In the genomic region with DNA sequence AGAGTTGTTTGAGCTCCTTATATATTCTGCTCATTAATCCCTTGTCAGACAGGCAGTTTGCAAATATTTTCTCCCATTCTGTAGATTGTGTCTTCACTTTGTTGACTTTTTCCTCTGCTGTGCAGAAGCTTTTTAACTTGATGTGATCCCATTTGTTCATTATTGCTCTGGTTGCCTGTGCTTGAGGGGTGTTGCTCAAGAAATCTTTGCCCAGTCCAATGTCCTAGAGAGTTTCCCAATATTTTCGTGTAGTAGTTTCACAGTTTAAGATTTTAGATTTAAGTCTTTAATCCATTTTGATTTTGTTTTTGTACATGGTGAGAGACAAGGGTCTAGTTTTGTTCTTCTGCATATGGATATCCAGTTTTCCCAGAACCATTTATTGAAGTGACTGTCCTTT, we compare ENCODE assay signal across 1 cellular context.
TF ChIP-seq lines count a peak whose summit lies in the region.

No MANE protein-coding gene starts in this region.

TF ChIP-seq in HepG2, 621 proteins besides CTCF, POLR2A, EP300 and RAD21 (continued from another document):
- TF ChIP-seq, protein P1, sequence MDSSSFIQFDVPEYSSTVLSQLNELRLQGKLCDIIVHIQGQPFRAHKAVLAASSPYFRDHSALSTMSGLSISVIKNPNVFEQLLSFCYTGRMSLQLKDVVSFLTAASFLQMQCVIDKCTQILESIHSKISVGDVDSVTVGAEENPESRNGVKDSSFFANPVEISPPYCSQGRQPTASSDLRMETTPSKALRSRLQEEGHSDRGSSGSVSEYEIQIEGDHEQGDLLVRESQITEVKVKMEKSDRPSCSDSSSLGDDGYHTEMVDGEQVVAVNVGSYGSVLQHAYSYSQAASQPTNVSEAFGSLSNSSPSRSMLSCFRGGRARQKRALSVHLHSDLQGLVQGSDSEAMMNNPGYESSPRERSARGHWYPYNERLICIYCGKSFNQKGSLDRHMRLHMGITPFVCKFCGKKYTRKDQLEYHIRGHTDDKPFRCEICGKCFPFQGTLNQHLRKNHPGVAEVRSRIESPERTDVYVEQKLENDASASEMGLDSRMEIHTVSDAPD (CRISPR knock-in tag; IDR thresholded peaks at IDR 0.05): no peak
- no peak for TF ChIP-seq ZNF501 (CRISPR knock-in tag; IDR thresholded peaks at IDR 0.05)
- no peak for TF ChIP-seq GLI4 (CRISPR knock-in tag; IDR thresholded peaks at IDR 0.05; ENCODE audit: borderline replicate concordance)
- TF ChIP-seq, protein P2, sequence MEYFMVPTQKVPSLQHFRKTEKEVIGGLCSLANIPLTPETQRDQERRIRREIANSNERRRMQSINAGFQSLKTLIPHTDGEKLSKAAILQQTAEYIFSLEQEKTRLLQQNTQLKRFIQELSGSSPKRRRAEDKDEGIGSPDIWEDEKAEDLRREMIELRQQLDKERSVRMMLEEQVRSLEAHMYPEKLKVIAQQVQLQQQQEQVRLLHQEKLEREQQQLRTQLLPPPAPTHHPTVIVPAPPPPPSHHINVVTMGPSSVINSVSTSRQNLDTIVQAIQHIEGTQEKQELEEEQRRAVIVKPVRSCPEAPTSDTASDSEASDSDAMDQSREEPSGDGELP (IDR thresholded peaks at IDR 0.05; ENCODE audit: borderline replicate concordance, low read depth): no peak
- no peak for TF ChIP-seq ZNF30 (CRISPR knock-in tag; IDR thresholded peaks at IDR 0.05)
- TF ChIP-seq ATM (IDR thresholded peaks at IDR 0.05; ENCODE audit: borderline replicate concordance): no peak
- TF ChIP-seq, protein P3, sequence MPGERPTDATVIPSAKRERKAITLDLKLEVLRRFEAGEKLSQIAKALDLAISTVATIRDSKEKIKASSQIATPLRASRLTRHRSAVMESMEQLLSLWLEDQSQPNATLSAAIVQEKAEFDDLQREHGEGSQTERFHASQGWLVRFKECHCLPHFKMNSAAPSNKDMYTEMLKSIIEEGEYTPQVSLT (CRISPR knock-in tag; IDR thresholded peaks at IDR 0.05; ENCODE audit: borderline replicate concordance, low read depth): no peak
- TF ChIP-seq SP2 (CRISPR knock-in tag; IDR thresholded peaks at IDR 0.05): no peak
- TF ChIP-seq HDAC2 (CRISPR knock-in tag; IDR thresholded peaks at IDR 0.05): no peak
- TF ChIP-seq TAF1 (CRISPR knock-in tag; IDR thresholded peaks at IDR 0.05): no peak
- no peak for TF ChIP-seq ZKSCAN5 (CRISPR knock-in tag; IDR thresholded peaks at IDR 0.05)
- no peak for TF ChIP-seq ZNF20 (CRISPR knock-in tag; IDR thresholded peaks at IDR 0.05)
- TF ChIP-seq, protein P4, sequence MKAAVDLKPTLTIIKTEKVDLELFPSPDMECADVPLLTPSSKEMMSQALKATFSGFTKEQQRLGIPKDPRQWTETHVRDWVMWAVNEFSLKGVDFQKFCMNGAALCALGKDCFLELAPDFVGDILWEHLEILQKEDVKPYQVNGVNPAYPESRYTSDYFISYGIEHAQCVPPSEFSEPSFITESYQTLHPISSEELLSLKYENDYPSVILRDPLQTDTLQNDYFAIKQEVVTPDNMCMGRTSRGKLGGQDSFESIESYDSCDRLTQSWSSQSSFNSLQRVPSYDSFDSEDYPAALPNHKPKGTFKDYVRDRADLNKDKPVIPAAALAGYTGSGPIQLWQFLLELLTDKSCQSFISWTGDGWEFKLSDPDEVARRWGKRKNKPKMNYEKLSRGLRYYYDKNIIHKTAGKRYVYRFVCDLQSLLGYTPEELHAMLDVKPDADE (CRISPR knock-in tag; IDR thresholded peaks at IDR 0.05): no peak
- TF ChIP-seq, protein P5, sequence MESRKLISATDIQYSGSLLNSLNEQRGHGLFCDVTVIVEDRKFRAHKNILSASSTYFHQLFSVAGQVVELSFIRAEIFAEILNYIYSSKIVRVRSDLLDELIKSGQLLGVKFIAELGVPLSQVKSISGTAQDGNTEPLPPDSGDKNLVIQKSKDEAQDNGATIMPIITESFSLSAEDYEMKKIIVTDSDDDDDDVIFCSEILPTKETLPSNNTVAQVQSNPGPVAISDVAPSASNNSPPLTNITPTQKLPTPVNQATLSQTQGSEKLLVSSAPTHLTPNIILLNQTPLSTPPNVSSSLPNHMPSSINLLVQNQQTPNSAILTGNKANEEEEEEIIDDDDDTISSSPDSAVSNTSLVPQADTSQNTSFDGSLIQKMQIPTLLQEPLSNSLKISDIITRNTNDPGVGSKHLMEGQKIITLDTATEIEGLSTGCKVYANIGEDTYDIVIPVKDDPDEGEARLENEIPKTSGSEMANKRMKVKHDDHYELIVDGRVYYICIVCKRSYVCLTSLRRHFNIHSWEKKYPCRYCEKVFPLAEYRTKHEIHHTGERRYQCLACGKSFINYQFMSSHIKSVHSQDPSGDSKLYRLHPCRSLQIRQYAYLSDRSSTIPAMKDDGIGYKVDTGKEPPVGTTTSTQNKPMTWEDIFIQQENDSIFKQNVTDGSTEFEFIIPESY (CRISPR knock-in tag; IDR thresholded peaks at IDR 0.05): no peak
- no peak for TF ChIP-seq POGK (CRISPR knock-in tag; conservative IDR thresholded peaks at IDR 0.05)
